In genomic region chr1:221795400-221795799, GRCh38 we compare ENCODE assay signal across 21 cellular contexts. TPM values are rescaled to one million over a fixed set of nuclear protein-coding genes. Genes with fewer than 3 reads are reported as not detected.
DNase-seq lines count a peak whose midpoint lies in the region; ATAC-seq, FAIRE-seq and TF ChIP-seq lines count a peak whose summit lies in the region.
"Had no signal": no experiment of that assay in that cellular context is flagged by ENCODE, and none has a peak within 500 bp of the region (broad histone marks: within the 10 kb centered on the region; RNA-seq: fewer than 3 reads in every experiment).

No MANE protein-coding gene starts in this region.

- intact Hi-C loops in activated CD4-positive, alpha-beta T cell treated with anti-CD3 and anti-CD28 coated beads, Interleukin-2, amount 10 ng/mL, durations not matched to agents 24 days and 14 days (cut with micrococcal nuclease), result loop anchor here (1.0 to 2.0 kb wide), 3 partner anchors 13 to 83 kb away; no protein-coding TSS in a partner anchor
- intact Hi-C loops in activated T-helper 1 cell treated with anti-CD3 and anti-CD28 coated beads, Interleukin-12 subunit alpha, Interleukin-12 subunit beta, Interleukin-2, Interleukin-4 antibody, amounts not matched to agents 30 ng/mL and 10 ng/mL and 1 ng/mL, durations not matched to agents 14 hours and 24 hours and 36 hours (cut with micrococcal nuclease), result loop anchor here (1.0 to 10.0 kb wide), 6 partner anchors 29 to 1019 kb away; partner anchors contain the start of gene DISP1

- ATAC-seq in naive B cell (ENCODE audit: low read depth in 2 of 2), result no peak
- ATAC-seq in GM19455 (IDR thresholded peaks at IDR 0.05; ENCODE audit: unreplicated experiment), result no peak
- ATAC-seq: A549, T-cell had no signal

- H3K36me3 Mint-ChIP-seq in activated CD4-positive, alpha-beta T cell treated with anti-CD3 and anti-CD28 coated beads, Interleukin-2, amount 10 ng/mL, durations not matched to agents 24 days and 14 days (ENCODE audit: low read depth), result peaks cover 4% of the 10 kb centered on the region
- H3K36me3 Mint-ChIP-seq in activated T-helper 1 cell treated with anti-CD3 and anti-CD28 coated beads, Interleukin-12 subunit alpha, Interleukin-12 subunit beta, Interleukin-2, Interleukin-4 antibody, amounts not matched to agents 30 ng/mL and 10 ng/mL and 1 ng/mL, durations not matched to agents 14 hours and 24 hours and 36 hours (ENCODE audit: low read depth), result peaks cover 5% of the 10 kb centered on the region
- peaks cover 0 to 8% of the 10 kb centered on the region in 2 donors for H3K36me3 Mint-ChIP-seq in naive B cell
- H3K36me3 Mint-ChIP-seq: T-cell had no signal

- in situ Hi-C loops in GM13977 (cut with MboI; ENCODE audit: low pct_unique_long_range_greater_than_20kb, low sequenced_read_pairs, unreplicated experiment), result no loop called here

- H3K4me3 Mint-ChIP-seq in activated CD4-positive, alpha-beta T cell treated with anti-CD3 and anti-CD28 coated beads, Interleukin-2, amount 10 ng/mL, durations not matched to agents 24 days and 14 days, result peak overlapping the region; percentile 45
- H3K4me3 Mint-ChIP-seq in activated T-helper 1 cell treated with anti-CD3 and anti-CD28 coated beads, Interleukin-12 subunit alpha, Interleukin-12 subunit beta, Interleukin-2, Interleukin-4 antibody, amounts not matched to agents 30 ng/mL and 10 ng/mL and 1 ng/mL, durations not matched to agents 14 hours and 24 hours and 36 hours, result peak overlapping the region; percentile 48
- H3K4me3 Mint-ChIP-seq in naive B cell, result peak overlapping the region in 2 of 8 donors; percentile 2 to 44
- H3K4me3 Mint-ChIP-seq: T-cell had no signal

- TF ChIP-seq POLR2A in GM12892 (IDR thresholded peaks at IDR 0.05; ENCODE audit: low read depth, low read length), result no peak

- peaks cover 13% of the 10 kb centered on the region for H3K9me3 Mint-ChIP-seq in activated CD4-positive, alpha-beta T cell treated with anti-CD3 and anti-CD28 coated beads, Interleukin-2, amount 10 ng/mL, durations not matched to agents 24 days and 14 days
- H3K9me3 Mint-ChIP-seq in activated T-helper 1 cell treated with anti-CD3 and anti-CD28 coated beads, Interleukin-12 subunit alpha, Interleukin-12 subunit beta, Interleukin-2, Interleukin-4 antibody, amounts not matched to agents 30 ng/mL and 10 ng/mL and 1 ng/mL, durations not matched to agents 14 hours and 24 hours and 36 hours, result peaks cover 10% of the 10 kb centered on the region
- peaks cover 0 to 13% (median 5%) of the 10 kb centered on the region in 7 donors for H3K9me3 Mint-ChIP-seq in naive B cell

- peak; percentile 30 for FAIRE-seq in GM12892 (lab: Jason Lieb, UNC)
- FAIRE-seq: A549, GM12891 had no signal

- peaks cover 36% of the 10 kb centered on the region for H3K4me1 Mint-ChIP-seq in activated CD4-positive, alpha-beta T cell treated with anti-CD3 and anti-CD28 coated beads, Interleukin-2, amount 10 ng/mL, durations not matched to agents 24 days and 14 days
- H3K4me1 Mint-ChIP-seq in activated T-helper 1 cell treated with anti-CD3 and anti-CD28 coated beads, Interleukin-12 subunit alpha, Interleukin-12 subunit beta, Interleukin-2, Interleukin-4 antibody, amounts not matched to agents 30 ng/mL and 10 ng/mL and 1 ng/mL, durations not matched to agents 14 hours and 24 hours and 36 hours (ENCODE audit: low read depth), result peaks cover 43% of the 10 kb centered on the region
- peaks cover 41 to 44% (median 42%) of the 10 kb centered on the region in 3 donors for H3K4me1 Mint-ChIP-seq in naive B cell

- no peaks in the 10 kb centered on the region for H3K27me3 Mint-ChIP-seq in activated CD4-positive, alpha-beta T cell treated with anti-CD3 and anti-CD28 coated beads, Interleukin-2, amount 10 ng/mL, durations not matched to agents 24 days and 14 days
- H3K27me3 Mint-ChIP-seq in activated T-helper 1 cell treated with anti-CD3 and anti-CD28 coated beads, Interleukin-12 subunit alpha, Interleukin-12 subunit beta, Interleukin-2, Interleukin-4 antibody, amounts not matched to agents 30 ng/mL and 10 ng/mL and 1 ng/mL, durations not matched to agents 14 hours and 24 hours and 36 hours (ENCODE audit: insufficient read depth), result no peaks in the 10 kb centered on the region
- no peaks in the 10 kb centered on the region for H3K27me3 Mint-ChIP-seq in naive B cell
- H3K27me3 Mint-ChIP-seq: T-cell had no signal

- peak overlapping the region; percentile 90 for H3K27ac Mint-ChIP-seq in activated CD4-positive, alpha-beta T cell treated with anti-CD3 and anti-CD28 coated beads, Interleukin-2, amount 10 ng/mL, durations not matched to agents 24 days and 14 days
- peak overlapping the region; percentile 76 for H3K27ac Mint-ChIP-seq in activated T-helper 1 cell treated with anti-CD3 and anti-CD28 coated beads, Interleukin-12 subunit alpha, Interleukin-12 subunit beta, Interleukin-2, Interleukin-4 antibody, amounts not matched to agents 30 ng/mL and 10 ng/mL and 1 ng/mL, durations not matched to agents 14 hours and 24 hours and 36 hours
- peak overlapping the region; percentile 94 to 100 (median 100) for H3K27ac Mint-ChIP-seq in naive B cell
- H3K27ac Mint-ChIP-seq: T-cell had no signal

- peak; percentile 52 for DNase-seq in activated CD4-positive, alpha-beta T cell treated with anti-CD3 and anti-CD28 coated beads, Interleukin-2, amount 10 ng/mL, durations not matched to agents 24 days and 14 days
- no peak for DNase-seq in activated CD4-positive, alpha-beta T cell treated with anti-CD3 and anti-CD28 coated beads for 4 hours
- DNase-seq in GM12892 (ENCODE audit: insufficient read length), result no peak
- no peak for DNase-seq in activated T-helper 1 cell treated with anti-CD3 and anti-CD28 coated beads, Interleukin-12 subunit alpha, Interleukin-12 subunit beta, Interleukin-2, Interleukin-4 antibody, amounts not matched to agents 30 ng/mL and 10 ng/mL and 1 ng/mL, durations not matched to agents 14 hours and 24 hours and 36 hours (ENCODE audit: low spot score)
- DNase-seq in naive B cell, result no peak
- no peak for DNase-seq in GM13977 (ENCODE audit: low spot score)
- DNase-seq in iPS-NIHi11 (ENCODE audit: low spot score), result no peak
- DNase-seq: COR-L47, cortex of kidney, DMS79, GOT3, mammary epithelial cell, NCI-H1417 treated with DMSO at 0.1 percent for 48 hours, NCI-H510A treated with DMSO at 0.1 percent for 48 hours, occipital lobe, SJCRH30, T-cell, upper lobe of left lung had no signal

- TF ChIP-seq CTCF in GM13977 (IDR thresholded peaks at IDR 0.05; ENCODE audit: extremely low read depth, insufficient read depth, missing control alignments), result no peak

RNA-seq across cellular contexts. Expression of gene DUSP10, which starts 53.5 kb away (rescaled TPM):
- 13.5 and 14.6 TPM in 2 replicates for total RNA-seq in activated CD4-positive, alpha-beta T cell treated with anti-CD3 and anti-CD28 coated beads, Interleukin-2, amount 10 ng/mL, durations not matched to agents 24 days and 14 days
- 14.6 TPM for polyA plus RNA-seq in GM12892 (2012; ENCODE audit: missing spikeins)
- total RNA-seq in activated T-helper 1 cell treated with anti-CD3 and anti-CD28 coated beads, Interleukin-12 subunit alpha, Interleukin-12 subunit beta, Interleukin-2, Interleukin-4 antibody, amounts not matched to agents 30 ng/mL and 10 ng/mL and 1 ng/mL, durations not matched to agents 14 hours and 24 hours and 36 hours, result 19.2 and 19.4 TPM in 2 replicates
- 10 to 100 TPM in 3 of 6 donors, 1 to 10 TPM in 3; 2.7 to 23.1 (median 10.0) TPM for polyA plus RNA-seq in naive B cell (ENCODE audit: low read depth in 6 of 6)
